ENCODE assay signal across 20 cellular contexts in genomic region chr6:135092724-135093123, GRCh38. TPM values are rescaled to one million over a fixed set of nuclear protein-coding genes. Genes with fewer than 3 reads are reported as not detected.
A peak's percentile ranks its signal among the peaks of the same experiment; 100 is the strongest.
DNase-seq lines count a peak whose midpoint lies in the region; ATAC-seq and TF ChIP-seq lines count a peak whose summit lies in the region.
"Had no signal": no experiment of that assay in that cellular context is flagged by ENCODE, and none has a peak within 500 bp of the region (broad histone marks: within the 10 kb centered on the region; RNA-seq: fewer than 3 reads in every experiment).

No MANE protein-coding gene starts in this region.

- no peak for ATAC-seq in activated T-cell treated with anti-CD3 and anti-CD28 coated beads, Interleukin-2, amount 50 U/mL, for 72 hours (replicated peaks in 1 of 2)
- ATAC-seq in CD8-positive, alpha-beta T cell, result no peak
- no peak for ATAC-seq in activated T-helper 17 cell treated with anti-CD3 and anti-CD28 coated beads, Interleukin-2, amount 50 U/mL, for 72 hours (replicated peaks)
- ATAC-seq in naive thymus-derived CD4-positive, alpha-beta T cell, result no peak
- ATAC-seq: GM23338 had no signal

- POLR2A ChIA-PET in CD8-positive, alpha-beta T cell (lab: Charles Lee), result interaction anchor here (1.4 to 3.8 kb wide), 3 partner anchors 11 to 38 kb away, joined by 3 to 29 read pairs (median 14); partner anchors contain the start of gene HBS1L
- POLR2A ChIA-PET in naive thymus-derived CD4-positive, alpha-beta T cell (lab: Charles Lee), result interaction anchor here (0.6 to 11.6 kb wide), 5 partner anchors 11 to 118 kb away, joined by 3 to 149 read pairs (median 5); no protein-coding TSS in a partner anchor

- peaks cover 79% of the 10 kb centered on the region for H3K4me1 Mint-ChIP-seq in activated T-cell treated with anti-CD3 and anti-CD28 coated beads, Interleukin-2, amount 50 U/mL, for 72 hours (ENCODE audit: low read depth)
- H3K4me1 Mint-ChIP-seq in CD8-positive, alpha-beta T cell (ENCODE audit: low read depth), result peaks cover 73% of the 10 kb centered on the region
- peaks cover 39% of the 10 kb centered on the region for H3K4me1 Mint-ChIP-seq in activated T-helper 17 cell treated with anti-CD3 and anti-CD28 coated beads, Interleukin-2, amount 50 U/mL, for 72 hours
- peaks cover 27 to 97% (median 89%) of the 10 kb centered on the region in 7 donors for H3K4me1 Mint-ChIP-seq in naive thymus-derived CD4-positive, alpha-beta T cell

- no peak overlapping the region for H3K4me3 ChIP-seq in CD8-positive, alpha-beta T cell (ENCODE audit: low read depth, low read length)
- H3K4me3 ChIP-seq in naive thymus-derived CD4-positive, alpha-beta T cell (ENCODE audit: low read length), result no peak overlapping the region
- H3K4me3 ChIP-seq: GM23338, Peyer's patch had no signal

- TF ChIP-seq CTCF in CD8-positive, alpha-beta T cell (IDR thresholded peaks at IDR 0.05), result no peak

- H3K27ac ChIP-seq in CD8-positive, alpha-beta T cell (ENCODE audit: low read depth, low read length), result no peak overlapping the region
- peak overlapping the region; percentile 56 for H3K27ac ChIP-seq in naive thymus-derived CD4-positive, alpha-beta T cell (ENCODE audit: low read depth, low read length)
- H3K27ac ChIP-seq: KMS-11, Peyer's patch had no signal

- H3K4me3 Mint-ChIP-seq in activated T-cell treated with anti-CD3 and anti-CD28 coated beads, Interleukin-2, amount 50 U/mL, for 72 hours, result no peak overlapping the region
- H3K4me3 Mint-ChIP-seq in CD8-positive, alpha-beta T cell, result no peak overlapping the region
- no peak overlapping the region for H3K4me3 Mint-ChIP-seq in activated T-helper 17 cell treated with anti-CD3 and anti-CD28 coated beads, Interleukin-2, amount 50 U/mL, for 72 hours
- peak overlapping the region in 3 of 10 donors; percentile 5 to 49 (median 26) for H3K4me3 Mint-ChIP-seq in naive thymus-derived CD4-positive, alpha-beta T cell
- H3K4me3 Mint-ChIP-seq: GM23338 had no signal

- no peaks in the 10 kb centered on the region for H3K9me3 ChIP-seq in CD8-positive, alpha-beta T cell (ENCODE audit: low read length)
- H3K9me3 ChIP-seq in naive thymus-derived CD4-positive, alpha-beta T cell (ENCODE audit: control insufficient read depth in 2 of 3, low read length in 3 of 3), result no peaks in the 10 kb centered on the region
- H3K9me3 ChIP-seq: Peyer's patch had no signal

- H3K36me3 ChIP-seq in CD8-positive, alpha-beta T cell (ENCODE audit: insufficient read depth, low read length), result no peaks in the 10 kb centered on the region
- H3K36me3 ChIP-seq in naive thymus-derived CD4-positive, alpha-beta T cell (ENCODE audit: control insufficient read depth in 2 of 3, insufficient read depth in 3 of 3, low read length in 3 of 3), result no peaks in the 10 kb centered on the region
- H3K36me3 ChIP-seq: Peyer's patch had no signal

- no peaks in the 10 kb centered on the region for H3K27me3 Mint-ChIP-seq in activated T-cell treated with anti-CD3 and anti-CD28 coated beads, Interleukin-2, amount 50 U/mL, for 72 hours (ENCODE audit: low read depth)
- no peaks in the 10 kb centered on the region for H3K27me3 Mint-ChIP-seq in CD8-positive, alpha-beta T cell (ENCODE audit: low read depth)
- no peaks in the 10 kb centered on the region for H3K27me3 Mint-ChIP-seq in activated T-helper 17 cell treated with anti-CD3 and anti-CD28 coated beads, Interleukin-2, amount 50 U/mL, for 72 hours
- H3K27me3 Mint-ChIP-seq in naive thymus-derived CD4-positive, alpha-beta T cell, result no peaks in the 10 kb centered on the region
- H3K27me3 Mint-ChIP-seq: CD8-positive, alpha-beta memory T cell had no signal

- intact Hi-C loops in CD8-positive, alpha-beta T cell (cut with DNase I, micrococcal nuclease), result loop anchor here in 1 of 2 experiments (10.0 kb wide), 2 partner anchors 848 to 918 kb away; no protein-coding TSS in a partner anchor
- intact Hi-C loops in naive thymus-derived CD4-positive, alpha-beta T cell (cut with micrococcal nuclease), result loop anchor here in 1 of 2 donors (5.0 kb wide), 1 partner anchor 1140 kb away; the partner anchor contains the start of gene TBPL1
- intact Hi-C loops in head of caudate nucleus (cut with DNase I), result no loop called here

- peak overlapping the region; percentile 27 for H3K27ac Mint-ChIP-seq in activated T-cell treated with anti-CD3 and anti-CD28 coated beads, Interleukin-2, amount 50 U/mL, for 72 hours
- peak overlapping the region; percentile 56 for H3K27ac Mint-ChIP-seq in CD8-positive, alpha-beta T cell
- H3K27ac Mint-ChIP-seq in activated T-helper 17 cell treated with anti-CD3 and anti-CD28 coated beads, Interleukin-2, amount 50 U/mL, for 72 hours, result peak overlapping the region; percentile 62
- peak overlapping the region in 8 of 9 donors; percentile 58 to 98 (median 82) for H3K27ac Mint-ChIP-seq in naive thymus-derived CD4-positive, alpha-beta T cell
- H3K27ac Mint-ChIP-seq: GM23338 had no signal

- DNase-seq in activated T-cell treated with anti-CD3 and anti-CD28 coated beads, Interleukin-2, amount 50 U/mL, for 72 hours, result no peak
- DNase-seq in activated T-cell treated with anti-CD3 and anti-CD28 coated beads, Interleukin-2, amount 50 U/mL, for 1 hour, result no peak
- no peak for DNase-seq in CD8-positive, alpha-beta T cell
- no peak for DNase-seq in naive thymus-derived CD4-positive, alpha-beta T cell
- DNase-seq in head of caudate nucleus, result no peak
- no peak for DNase-seq in NCI-H187 treated with DMSO at 0.1 percent for 48 hours (lab: John Stamatoyannopoulos, UW)
- DNase-seq: Calu3; CD8-positive, alpha-beta memory T cell; DMS153; GF-D8; HCEC 1CT; NCI-H1092 treated with DMSO at 0.1 percent for 48 hours; NCI-H1436 treated with DMSO at 0.1 percent for 48 hours; NCI-H2029; NCI-H524 treated with DMSO at 0.1 percent for 48 hours; NCI-H82; Peyer's patch had no signal

- H3K27me3 ChIP-seq in CD8-positive, alpha-beta T cell (ENCODE audit: insufficient read depth, low read length), result no peaks in the 10 kb centered on the region
- H3K27me3 ChIP-seq in naive thymus-derived CD4-positive, alpha-beta T cell (ENCODE audit: control insufficient read depth in 2 of 2, insufficient read depth in 2 of 2, low read length in 2 of 2), result no peaks in the 10 kb centered on the region
- H3K27me3 ChIP-seq: Peyer's patch had no signal

- CTCF ChIA-PET in CD8-positive, alpha-beta T cell (lab: Charles Lee), result interaction anchor here (0.9 to 3.0 kb wide), 2 partner anchors 11 to 44 kb away, joined by 3 to 13 read pairs; no protein-coding TSS in a partner anchor
- CTCF ChIA-PET in naive thymus-derived CD4-positive, alpha-beta T cell (lab: Charles Lee), result interaction anchor here (0.6 to 2.0 kb wide), 8 partner anchors 11 to 217 kb away, joined by 3 to 8 read pairs (median 4); partner anchors contain the start of gene HBS1L

- peaks cover 3 to 8% of the 10 kb centered on the region in 2 donors for H3K36me3 Mint-ChIP-seq in activated T-cell treated with anti-CD3 and anti-CD28 coated beads, Interleukin-2, amount 50 U/mL, for 72 hours (ENCODE audit: insufficient read depth in 2 of 2)
- no peaks in the 10 kb centered on the region for H3K36me3 Mint-ChIP-seq in CD8-positive, alpha-beta T cell
- H3K36me3 Mint-ChIP-seq in activated T-helper 17 cell treated with anti-CD3 and anti-CD28 coated beads, Interleukin-2, amount 50 U/mL, for 72 hours (ENCODE audit: low read depth), result peaks cover 10% of the 10 kb centered on the region
- H3K36me3 Mint-ChIP-seq in naive thymus-derived CD4-positive, alpha-beta T cell, result peaks cover 0 to 1% (median 0%) of the 10 kb centered on the region in 5 donors
- H3K36me3 Mint-ChIP-seq: CD8-positive, alpha-beta memory T cell had no signal

- H3K4me1 ChIP-seq in CD8-positive, alpha-beta T cell (ENCODE audit: insufficient read depth, low read length), result peaks cover 59% of the 10 kb centered on the region
- H3K4me1 ChIP-seq in naive thymus-derived CD4-positive, alpha-beta T cell (ENCODE audit: control insufficient read depth in 2 of 2, insufficient read depth in 2 of 2, low read length in 2 of 2), result peaks cover 27 to 58% of the 10 kb centered on the region in 2 donors
- H3K4me1 ChIP-seq: Peyer's patch had no signal

- H3K9me3 Mint-ChIP-seq in activated T-cell treated with anti-CD3 and anti-CD28 coated beads, Interleukin-2, amount 50 U/mL, for 72 hours, result peaks cover 4 to 6% of the 10 kb centered on the region in 2 donors
- no peaks in the 10 kb centered on the region for H3K9me3 Mint-ChIP-seq in CD8-positive, alpha-beta T cell
- no peaks in the 10 kb centered on the region for H3K9me3 Mint-ChIP-seq in activated T-helper 17 cell treated with anti-CD3 and anti-CD28 coated beads, Interleukin-2, amount 50 U/mL, for 72 hours
- peaks cover 0 to 7% (median 0%) of the 10 kb centered on the region in 11 donors for H3K9me3 Mint-ChIP-seq in naive thymus-derived CD4-positive, alpha-beta T cell
- H3K9me3 Mint-ChIP-seq: CD8-positive, alpha-beta memory T cell; GM23338 had no signal

RNA-seq across cellular contexts. Expression of gene HBS1L, which starts 38.1 kb away (rescaled TPM):
- total RNA-seq in activated T-cell treated with anti-CD3 and anti-CD28 coated beads, Interleukin-2, amount 50 U/mL, for 72 hours, result 100 to 1,000 TPM; 175 to 193 TPM
- 100 to 1,000 TPM; 119 to 123 TPM for total RNA-seq in CD8-positive, alpha-beta T cell
- total RNA-seq in activated T-helper 17 cell treated with anti-CD3 and anti-CD28 coated beads, Interleukin-2, amount 50 U/mL, for 72 hours, result 100 to 1,000 TPM; 149 to 167 TPM
- total RNA-seq in naive thymus-derived CD4-positive, alpha-beta T cell, result 100 to 1,000 TPM in 1 of 5 experiments, 10 to 100 TPM in 4; 70.0 to 112 (median 83.1) TPM
- polyA plus RNA-seq in naive thymus-derived CD4-positive, alpha-beta T cell, result 10 to 100 TPM; 61.4 to 70.5 TPM

Comparison
In these comparisons a context has a peak if more than half of its experiments do, and no peak if none do; other contexts are left out.
1. H3K27ac Mint-ChIP-seq: peak in every context shown above with its lines; median percentile 82 in naive thymus-derived CD4-positive, alpha-beta T cell; 62 in activated T-helper 17 cell treated with anti-CD3 and anti-CD28 coated beads, Interleukin-2, amount 50 U/mL, for 72 hours; 56 in CD8-positive, alpha-beta T cell; 27 in activated T-cell treated with anti-CD3 and anti-CD28 coated beads, Interleukin-2, amount 50 U/mL, for 72 hours.